7 cellular contexts compared by ENCODE assay signal in the genomic region with DNA sequence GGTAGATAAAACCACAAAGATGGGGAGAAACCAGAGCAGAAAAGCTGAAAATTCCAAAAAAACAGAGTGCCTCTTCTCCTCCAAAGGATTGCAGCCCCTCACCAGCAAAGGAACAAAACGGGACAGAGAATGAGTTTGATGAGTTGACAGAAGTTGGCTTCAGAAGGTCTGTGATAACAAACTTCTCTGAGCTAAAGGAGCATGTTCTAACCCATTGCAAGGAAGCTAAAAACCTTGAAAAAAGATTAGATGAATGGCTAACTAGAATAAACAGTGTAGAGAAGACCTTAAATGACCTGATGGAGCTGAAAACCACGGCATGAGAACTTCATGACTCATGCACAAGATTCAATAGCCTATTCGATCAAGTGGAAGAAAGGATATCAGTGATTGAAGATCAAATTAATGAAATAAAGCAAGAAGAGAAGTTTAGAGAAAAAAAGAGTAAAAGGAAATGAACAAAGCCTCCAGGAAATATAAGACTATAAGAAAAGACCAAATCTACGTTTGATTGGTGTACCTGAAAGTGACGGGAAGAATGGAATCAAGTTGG.
DNase-seq lines count a peak whose midpoint lies in the region; ATAC-seq, FAIRE-seq and TF ChIP-seq lines count a peak whose summit lies in the region.
"Not testable (repeated sequence)": the region's sequence is repeated elsewhere in the genome, so short reads cannot be mapped to it uniquely, and the experiment has no call there.

No MANE protein-coding gene starts in this region.

- CTCF ChIA-PET in IMR-90 (lab: Yijun Ruan, JAX); HepG2 (lab: Yijun Ruan, JAX; ENCODE audit: low intra/inter-chr PET ratio, low total read pairs): not testable (repeated sequence)

- not testable (repeated sequence) for H2AK9ac ChIP-seq in IMR-90 (replicated peaks; ENCODE audit: low read depth, low read length, poor library complexity)

- not testable (repeated sequence) for H4K91ac ChIP-seq in IMR-90 (ENCODE audit: insufficient read depth, low read depth, low read length)

- H3K27me3 ChIP-seq in IMR-90 (ENCODE audit: control insufficient read depth, insufficient read depth, low read length); HepG2 (ENCODE audit: control insufficient read depth in 1 of 2, insufficient read depth in 2 of 2, low read length in 2 of 2): not testable (repeated sequence)

- H3K23ac ChIP-seq in IMR-90 (ENCODE audit: low read depth, low read length): not testable (repeated sequence)

- no CpG with 5 or more reads among the region's 5 CpGs for WGBS in IMR-90 (ENCODE audit: extremely low coverage in 2 of 2, insufficient read length in 1 of 2), 2 experiments
- WGBS in HepG2 (ENCODE audit: low lambda C conversion rate): 67% methylated on average over 5 of the region's 5 CpGs

- H3K4me3 ChIP-seq in IMR-90 (ENCODE audit: insufficient read depth, low read depth, low read length): not testable (repeated sequence)
- peak overlapping the region in 1 of 3 experiments; percentile 61; a peak in 1 of 6 replicates for H3K4me3 ChIP-seq in HepG2 (replicated peaks in 1 of 3; ENCODE audit: insufficient read depth in 1 of 3, low read depth in 2 of 3, low read length in 3 of 3)

- not testable (repeated sequence) for H3K79me1 ChIP-seq in IMR-90 (ENCODE audit: low read depth in 1 of 2, low read length in 2 of 2)

- H3K36me3 Mint-ChIP-seq in activated T-helper 17 cell treated with anti-CD3 and anti-CD28 coated beads, Interleukin-2, amount 50 U/mL, for 72 hours (ENCODE audit: low read depth): peaks cover 93% of the 10 kb centered on the region
- H3K36me3 Mint-ChIP-seq in activated naive CD8-positive, alpha-beta T cell treated with anti-CD3 and anti-CD28 coated beads, Interleukin-2, amount 50 U/mL, for 24 hours (ENCODE audit: low read depth): peaks cover 70% of the 10 kb centered on the region
- peaks cover 14% of the 10 kb centered on the region for H3K36me3 Mint-ChIP-seq in effector memory CD8-positive, alpha-beta T cell (ENCODE audit: insufficient read depth)
- H3K36me3 Mint-ChIP-seq in progenitor cell of endocrine pancreas (ENCODE audit: insufficient read depth): peaks cover 23% of the 10 kb centered on the region

- not testable (repeated sequence) for H2BK5ac ChIP-seq in IMR-90 (ENCODE audit: low read depth, low read length, poor library complexity, severe bottlenecking)

- H4K8ac ChIP-seq in IMR-90 (ENCODE audit: low read depth in 2 of 2, low read length in 2 of 2): not testable (repeated sequence)

- not testable (repeated sequence) for H3K36me3 ChIP-seq in IMR-90 (ENCODE audit: control insufficient read depth, insufficient read depth, low read length); HepG2 (replicated peaks in 1 of 2; ENCODE audit: control insufficient read depth in 1 of 2, insufficient read depth in 2 of 2, low read length in 2 of 2)

- not testable (repeated sequence) for H2AK5ac ChIP-seq in IMR-90 (ENCODE audit: low read depth, low read length)

- not testable (repeated sequence) for H3K4me2 ChIP-seq in IMR-90 (ENCODE audit: low read depth, low read length)
- peak overlapping the region; percentile 80 for H3K4me2 ChIP-seq in HepG2 (ENCODE audit: low read depth, low read length)

- BruUV-seq in IMR-90 (replicated peaks; lab: Mats Ljungman, UMichigan); HepG2 (replicated peaks; lab: Mats Ljungman, UMichigan): not testable (repeated sequence)

- H3K14ac ChIP-seq in IMR-90 (replicated peaks; ENCODE audit: low read depth, low read length): not testable (repeated sequence)

- H3K9me1 ChIP-seq in IMR-90 (ENCODE audit: insufficient read depth, low read length): not testable (repeated sequence)

- not testable (repeated sequence) for H2BK15ac ChIP-seq in IMR-90 (ENCODE audit: low read depth, low read length)

- H2AFZ ChIP-seq in IMR-90 (replicated peaks; ENCODE audit: low read length, poor library complexity); HepG2 (ENCODE audit: low read length): not testable (repeated sequence)

- dilution Hi-C loops in IMR-90 (cut with HindIII; ENCODE audit: low sequenced_read_pairs, unreplicated experiment): not testable (repeated sequence)

- ATAC-seq in IMR-90 (ENCODE audit: low read depth); activated T-helper 17 cell treated with anti-CD3 and anti-CD28 coated beads, Interleukin-2, amount 50 U/mL, for 72 hours (replicated peaks); activated naive CD8-positive, alpha-beta T cell treated with anti-CD3 and anti-CD28 coated beads, Interleukin-2, amount 50 U/mL, for 24 hours; effector memory CD8-positive, alpha-beta T cell (replicated peaks); HepG2: not testable (repeated sequence)

- not testable (repeated sequence) for H4K20me1 ChIP-seq in IMR-90 (ENCODE audit: insufficient read depth, low read length); HepG2 (ENCODE audit: insufficient read depth, low read length)

- TF ChIP-seq EP300 in HepG2 (IDR thresholded peaks at IDR 0.05; ENCODE audit: low read depth in 2 of 2, low read length in 2 of 2); HepG2 (CRISPR knock-in tag; IDR thresholded peaks at IDR 0.05; ENCODE audit: borderline replicate concordance): not testable (repeated sequence)

- not testable (repeated sequence) for H3K27me3 Mint-ChIP-seq in activated T-helper 17 cell treated with anti-CD3 and anti-CD28 coated beads, Interleukin-2, amount 50 U/mL, for 72 hours; activated naive CD8-positive, alpha-beta T cell treated with anti-CD3 and anti-CD28 coated beads, Interleukin-2, amount 50 U/mL, for 24 hours; effector memory CD8-positive, alpha-beta T cell; progenitor cell of endocrine pancreas

- H3K27ac ChIP-seq in IMR-90 (ENCODE audit: insufficient read depth, low read length): not testable (repeated sequence)
- H3K27ac ChIP-seq in VCaP (peak overlapping the region; percentile 94; the same call in 1 of the 2 replicates), HepG2 (ENCODE audit: extremely low read length, insufficient read depth, low read length) (peak overlapping the region; percentile 90)

- DNase-seq in IMR-90; activated naive CD8-positive, alpha-beta T cell treated with anti-CD3 and anti-CD28 coated beads, Interleukin-2, amount 50 U/mL, for 24 hours; effector memory CD8-positive, alpha-beta T cell; HepG2 (ENCODE audit: low spot score); progenitor cell of endocrine pancreas (ENCODE audit: low spot score, unreplicated experiment): not testable (repeated sequence)

- in situ Hi-C loops in IMR-90 (cut with MboI; ENCODE audit: low sequenced_read_pairs); HepG2 (cut with HindIII; ENCODE audit: extremely low pct_ligation_motif_present, low pct_unique_long_range_greater_than_20kb): not testable (repeated sequence)

- H2BK20ac ChIP-seq in IMR-90 (ENCODE audit: low read depth, low read length): not testable (repeated sequence)

- H3K9me3 ChIP-seq in IMR-90 (ENCODE audit: control insufficient read depth, insufficient read depth, low read length): not testable (repeated sequence)
- H3K9me3 ChIP-seq in HepG2 (ENCODE audit: low read length): peaks cover 40% of the 10 kb centered on the region

- TF ChIP-seq RAD21 in IMR-90 (IDR thresholded peaks at IDR 0.05; ENCODE audit: low read length); HepG2 (CRISPR knock-in tag; IDR thresholded peaks at IDR 0.05): not testable (repeated sequence)

- peak overlapping the region; percentile 16; the same call in 1 of the 2 replicates for H3K4ac ChIP-seq in IMR-90 (ENCODE audit: low read depth, low read length)

- H3K4me1 Mint-ChIP-seq in activated T-helper 17 cell treated with anti-CD3 and anti-CD28 coated beads, Interleukin-2, amount 50 U/mL, for 72 hours: peaks cover 38% of the 10 kb centered on the region
- H3K4me1 Mint-ChIP-seq in activated naive CD8-positive, alpha-beta T cell treated with anti-CD3 and anti-CD28 coated beads, Interleukin-2, amount 50 U/mL, for 24 hours: peaks cover 38% of the 10 kb centered on the region
- peaks cover 37 to 43% of the 10 kb centered on the region in 2 donors for H3K4me1 Mint-ChIP-seq in effector memory CD8-positive, alpha-beta T cell (ENCODE audit: low read depth in 2 of 2)
- H3K4me1 Mint-ChIP-seq in progenitor cell of endocrine pancreas (ENCODE audit: low read depth): not testable (repeated sequence)

- intact Hi-C loops in IMR-90 (cut with micrococcal nuclease): not testable (repeated sequence)
- intact Hi-C loops in HepG2 (cut with micrococcal nuclease; ENCODE audit: unreplicated experiment): loop anchor here (1.0 to 5.0 kb wide), 5 partner anchors 67 to 197 kb away; partner anchors contain the start of gene NEDD9

- not testable (repeated sequence) for H3K79me2 ChIP-seq in HepG2 (ENCODE audit: insufficient read depth, low read length)

- not testable (repeated sequence) for FAIRE-seq in HepG2 (lab: Jason Lieb, UNC)

- H3K9ac ChIP-seq in IMR-90 (ENCODE audit: low read depth, low read length): not testable (repeated sequence)
- peak overlapping the region; percentile 71; the same call in 1 of the 2 replicates for H3K9ac ChIP-seq in HepG2 (ENCODE audit: insufficient read depth, low read depth, low read length)

- H3K4me3 Mint-ChIP-seq in activated T-helper 17 cell treated with anti-CD3 and anti-CD28 coated beads, Interleukin-2, amount 50 U/mL, for 72 hours: peak overlapping the region; percentile 11
- H3K4me3 Mint-ChIP-seq in activated naive CD8-positive, alpha-beta T cell treated with anti-CD3 and anti-CD28 coated beads, Interleukin-2, amount 50 U/mL, for 24 hours; progenitor cell of endocrine pancreas (ENCODE audit: low read depth): not testable (repeated sequence)
- H3K4me3 Mint-ChIP-seq in effector memory CD8-positive, alpha-beta T cell: peak overlapping the region in 1 of 2 donors; percentile 48

- H3K9me3 Mint-ChIP-seq in activated T-helper 17 cell treated with anti-CD3 and anti-CD28 coated beads, Interleukin-2, amount 50 U/mL, for 72 hours; effector memory CD8-positive, alpha-beta T cell: not testable (repeated sequence)
- H3K9me3 Mint-ChIP-seq in activated naive CD8-positive, alpha-beta T cell treated with anti-CD3 and anti-CD28 coated beads, Interleukin-2, amount 50 U/mL, for 24 hours: peaks cover 34% of the 10 kb centered on the region
- H3K9me3 Mint-ChIP-seq in progenitor cell of endocrine pancreas (ENCODE audit: low read depth): peaks cover 44% of the 10 kb centered on the region

- H3K27ac Mint-ChIP-seq in activated T-helper 17 cell treated with anti-CD3 and anti-CD28 coated beads, Interleukin-2, amount 50 U/mL, for 72 hours: not testable (repeated sequence)
- peak overlapping the region; percentile 67 for H3K27ac Mint-ChIP-seq in activated naive CD8-positive, alpha-beta T cell treated with anti-CD3 and anti-CD28 coated beads, Interleukin-2, amount 50 U/mL, for 24 hours
- H3K27ac Mint-ChIP-seq in effector memory CD8-positive, alpha-beta T cell: peak overlapping the region; percentile 79 to 88
- H3K27ac Mint-ChIP-seq in progenitor cell of endocrine pancreas: peak overlapping the region; percentile 89

- POLR2A ChIA-PET in IMR-90 (lab: Charles Lee; ENCODE audit: unreplicated experiment): not testable (repeated sequence)
- POLR2A ChIA-PET in HepG2 (lab: Yijun Ruan, JAX): interaction anchor here (0.8 to 2.2 kb wide), 22 partner anchors 10 to 134 kb away, joined by 3 to 32 read pairs (median 6); partner anchors contain the start of gene NEDD9

- TF ChIP-seq CTCF in IMR-90 (conservative IDR thresholded peaks at IDR 0.05; ENCODE audit: low read depth, low read length); VCaP (conservative IDR thresholded peaks at IDR 0.05); HepG2 (CRISPR knock-in tag; IDR thresholded peaks at IDR 0.05); progenitor cell of endocrine pancreas (IDR thresholded peaks at IDR 0.05; ENCODE audit: unreplicated experiment): not testable (repeated sequence)

- H4K5ac ChIP-seq in IMR-90 (ENCODE audit: low read depth, low read length): not testable (repeated sequence)

- not testable (repeated sequence) for H3K18ac ChIP-seq in IMR-90 (ENCODE audit: low read depth, low read length)

- not testable (repeated sequence) for H3K56ac ChIP-seq in IMR-90 (ENCODE audit: extremely low read depth, insufficient read depth, low read length)

- H2BK120ac ChIP-seq in IMR-90 (ENCODE audit: low read depth, low read length): not testable (repeated sequence)

- not testable (repeated sequence) for H3K4me1 ChIP-seq in IMR-90 (ENCODE audit: control insufficient read depth, insufficient read depth, low read length)
- peaks cover 44% of the 10 kb centered on the region for H3K4me1 ChIP-seq in HepG2 (ENCODE audit: insufficient read depth, low read length)

- not testable (repeated sequence) for TF ChIP-seq POLR2A in IMR-90 (IDR thresholded peaks at IDR 0.05; ENCODE audit: low read depth, low read length); HepG2 (IDR thresholded peaks at IDR 0.05; ENCODE audit: insufficient read depth in 1 of 2, low read depth in 2 of 2, low read length in 2 of 2)
